1 cellular context compared by ENCODE assay signal in genomic region chr22:23183107-23183698, GRCh38.
TF ChIP-seq lines count a peak whose summit lies in the region.

No MANE protein-coding gene starts in this region.

TF ChIP-seq in H1, 55 proteins besides CTCF, POLR2A, EP300 and RAD21:
- TF ChIP-seq TCF12 (IDR thresholded peaks at IDR 0.05; ENCODE audit: low read depth, low read length) = peak; percentile 91
- peak; percentile 69; the same call in 1 of the 2 replicates for TF ChIP-seq GABPA (IDR thresholded peaks at IDR 0.05; ENCODE audit: borderline replicate concordance, insufficient read depth, low read length)
- TF ChIP-seq HDAC2 (IDR thresholded peaks at IDR 0.05; ENCODE audit: borderline replicate concordance in 1 of 2, low read depth in 2 of 2, low read length in 2 of 2) = peak in 1 of 2 experiments; percentile 31; a peak in 1 of 4 replicates
- peak; percentile 87 for TF ChIP-seq SP1 (IDR thresholded peaks at IDR 0.05; ENCODE audit: low read depth, low read length)
- TF ChIP-seq RBBP5 (IDR thresholded peaks at IDR 0.05; ENCODE audit: borderline replicate concordance, low read depth, low read length) = peak; percentile 36; the same call in 1 of the 2 replicates
- no peak for TF ChIP-seq ZNF274 (IDR thresholded peaks at IDR 0.05; ENCODE audit: borderline replicate concordance, extremely low read depth, low read length)
- TF ChIP-seq EGR1 (IDR thresholded peaks at IDR 0.05; ENCODE audit: borderline replicate concordance, low read depth, low read length) = peak; percentile 83; the same call in 1 of the 2 replicates
- TF ChIP-seq ASH2L (IDR thresholded peaks at IDR 0.05; ENCODE audit: low read length) = peak; percentile 69
- TF ChIP-seq TEAD4 (IDR thresholded peaks at IDR 0.05; ENCODE audit: low read depth, low read length) = peak; percentile 77
- 0 out of 2 replicates have a peak, but pooled peaks have one; percentile 13 for TF ChIP-seq YY1 (IDR thresholded peaks at IDR 0.05; ENCODE audit: low read depth, low read length)
- TF ChIP-seq SAP30 (IDR thresholded peaks at IDR 0.05; ENCODE audit: insufficient read depth, insufficient replicate concordance, low read length) = no peak
- no peak for TF ChIP-seq CHD1 (IDR thresholded peaks at IDR 0.05; ENCODE audit: low read depth, low read length)
- peak; percentile 85 to 94; a peak in 3 of 4 replicates for TF ChIP-seq SIN3A (conservative IDR thresholded peaks at IDR 0.05 in 1 of 2, IDR thresholded peaks at IDR 0.05 in 1 of 2; ENCODE audit: low read depth in 1 of 2, low read length in 2 of 2)
- peak; percentile 40; the same call in 1 of the 2 replicates for TF ChIP-seq TAF1 (IDR thresholded peaks at IDR 0.05; ENCODE audit: low read depth, low read length)
